8 cellular contexts compared by ENCODE assay signal in genomic region chr18:22930089-22930713, GRCh38. TPM values are rescaled to one million over a fixed set of nuclear protein-coding genes. Genes with fewer than 3 reads are reported as not detected.
DNase-seq lines count a peak whose midpoint lies in the region; FAIRE-seq and TF ChIP-seq lines count a peak whose summit lies in the region.

No MANE protein-coding gene starts in this region.

- peaks cover 20% of the 10 kb centered on the region for H3K4me1 Mint-ChIP-seq in activated T-helper 1 cell treated with anti-CD3 and anti-CD28 coated beads, Interleukin-12 subunit alpha, Interleukin-12 subunit beta, Interleukin-2, Interleukin-4 antibody, amounts not matched to agents 30 ng/mL and 10 ng/mL and 1 ng/mL, durations not matched to agents 14 hours and 24 hours and 36 hours (ENCODE audit: low read depth)
- peaks cover 12% of the 10 kb centered on the region for H3K4me1 Mint-ChIP-seq in osteocyte (ENCODE audit: unreplicated experiment)

- H3K9me3 Mint-ChIP-seq in activated T-helper 1 cell treated with anti-CD3 and anti-CD28 coated beads, Interleukin-12 subunit alpha, Interleukin-12 subunit beta, Interleukin-2, Interleukin-4 antibody, amounts not matched to agents 30 ng/mL and 10 ng/mL and 1 ng/mL, durations not matched to agents 14 hours and 24 hours and 36 hours = no peaks in the 10 kb centered on the region
- no peaks in the 10 kb centered on the region for H3K9me3 Mint-ChIP-seq in osteocyte (ENCODE audit: unreplicated experiment)

- peaks cover 2% of the 10 kb centered on the region for H3K36me3 Mint-ChIP-seq in activated T-helper 1 cell treated with anti-CD3 and anti-CD28 coated beads, Interleukin-12 subunit alpha, Interleukin-12 subunit beta, Interleukin-2, Interleukin-4 antibody, amounts not matched to agents 30 ng/mL and 10 ng/mL and 1 ng/mL, durations not matched to agents 14 hours and 24 hours and 36 hours (ENCODE audit: low read depth)
- no peaks in the 10 kb centered on the region for H3K36me3 Mint-ChIP-seq in osteocyte (ENCODE audit: unreplicated experiment)

- H3K27me3 Mint-ChIP-seq in activated T-helper 1 cell treated with anti-CD3 and anti-CD28 coated beads, Interleukin-12 subunit alpha, Interleukin-12 subunit beta, Interleukin-2, Interleukin-4 antibody, amounts not matched to agents 30 ng/mL and 10 ng/mL and 1 ng/mL, durations not matched to agents 14 hours and 24 hours and 36 hours (ENCODE audit: insufficient read depth) = peaks cover 3% of the 10 kb centered on the region
- H3K27me3 Mint-ChIP-seq in osteocyte (ENCODE audit: unreplicated experiment) = no peaks in the 10 kb centered on the region

- no peak overlapping the region for H3K4me3 Mint-ChIP-seq in activated T-helper 1 cell treated with anti-CD3 and anti-CD28 coated beads, Interleukin-12 subunit alpha, Interleukin-12 subunit beta, Interleukin-2, Interleukin-4 antibody, amounts not matched to agents 30 ng/mL and 10 ng/mL and 1 ng/mL, durations not matched to agents 14 hours and 24 hours and 36 hours
- no peak overlapping the region for H3K4me3 Mint-ChIP-seq in osteocyte (ENCODE audit: unreplicated experiment)

- TF ChIP-seq EP300 in Ishikawa (IDR thresholded peaks at IDR 0.05; ENCODE audit: borderline replicate concordance) = no peak
- no peak for TF ChIP-seq EP300 in tibial nerve (IDR thresholded peaks at IDR 0.05)

- DNase-seq in GM19239 (ENCODE audit: insufficient read length, low spot score) = peak; percentile 24
- peak; percentile 56 for DNase-seq in RPMI7951 (ENCODE audit: low read depth)
- DNase-seq in activated T-helper 1 cell treated with anti-CD3 and anti-CD28 coated beads, Interleukin-12 subunit alpha, Interleukin-12 subunit beta, Interleukin-2, Interleukin-4 antibody, amounts not matched to agents 30 ng/mL and 10 ng/mL and 1 ng/mL, durations not matched to agents 14 hours and 24 hours and 36 hours (ENCODE audit: low spot score) = peak; percentile 67
- peak; percentile 63 for DNase-seq in fibroblast of the conjunctiva (ENCODE audit: low read depth)
- DNase-seq in osteocyte (ENCODE audit: extremely low spot score, unreplicated experiment) = no peak
- DNase-seq in tibial nerve (ENCODE audit: low spot score in 2 of 2) = peak; percentile 61 to 92

- H3K27ac Mint-ChIP-seq in activated T-helper 1 cell treated with anti-CD3 and anti-CD28 coated beads, Interleukin-12 subunit alpha, Interleukin-12 subunit beta, Interleukin-2, Interleukin-4 antibody, amounts not matched to agents 30 ng/mL and 10 ng/mL and 1 ng/mL, durations not matched to agents 14 hours and 24 hours and 36 hours = no peak overlapping the region
- no peak overlapping the region for H3K27ac Mint-ChIP-seq in osteocyte (ENCODE audit: unreplicated experiment)

- peaks cover 0 to 8% (median 0%) of the 10 kb centered on the region in 4 donors for H3K4me1 ChIP-seq in tibial nerve

- no peaks in the 10 kb centered on the region for H3K27me3 ChIP-seq in tibial nerve

- H3K4me3 ChIP-seq in tibial nerve = no peak overlapping the region

- no peaks in the 10 kb centered on the region for H3K36me3 ChIP-seq in tibial nerve

- intact Hi-C loops in activated T-helper 1 cell treated with anti-CD3 and anti-CD28 coated beads, Interleukin-12 subunit alpha, Interleukin-12 subunit beta, Interleukin-2, Interleukin-4 antibody, amounts not matched to agents 30 ng/mL and 10 ng/mL and 1 ng/mL, durations not matched to agents 14 hours and 24 hours and 36 hours (cut with micrococcal nuclease) = loop anchor here (1.0 to 5.0 kb wide), 11 partner anchors 53 to 1328 kb away; partner anchors contain the start of genes ABHD3, ESCO1, MIB1 and NPC1

- H3K27ac ChIP-seq in C4-2B = no peak overlapping the region
- H3K27ac ChIP-seq in tibial nerve = no peak overlapping the region

- TF ChIP-seq POLR2A in tibial nerve (IDR thresholded peaks at IDR 0.05) = no peak

- TF ChIP-seq CTCF in C4-2B (conservative IDR thresholded peaks at IDR 0.05) = peak; percentile 95
- peak; percentile 84 for TF ChIP-seq CTCF in osteocyte (IDR thresholded peaks at IDR 0.05)
- peak; percentile 47 to 67 (median 58) for TF ChIP-seq CTCF in tibial nerve (IDR thresholded peaks at IDR 0.05)

- WGBS in tibial nerve, 2 donors = 79 to 83% methylated on average over 2 of the region's 2 CpGs

- peak; percentile 84 for FAIRE-seq in GM19239 (lab: Jason Lieb, UNC)

- no peaks in the 10 kb centered on the region for H3K9me3 ChIP-seq in tibial nerve

- peak; percentile 67 for TF ChIP-seq RAD21 in Ishikawa (IDR thresholded peaks at IDR 0.05; ENCODE audit: low read depth)

TF ChIP-seq in Ishikawa, 13 proteins besides CTCF, POLR2A, EP300 and RAD21:
- TF ChIP-seq ZBTB7A (IDR thresholded peaks at IDR 0.05; ENCODE audit: low read depth) (no peak), TAF1 (IDR thresholded peaks at IDR 0.05; ENCODE audit: low read depth) (no peak), REST (IDR thresholded peaks at IDR 0.05; ENCODE audit: low read depth) (no peak), TEAD4 (IDR thresholded peaks at IDR 0.05) (no peak), NFIC (IDR thresholded peaks at IDR 0.05) (no peak), CEBPB (IDR thresholded peaks at IDR 0.05) (no peak), CREB1 (IDR thresholded peaks at IDR 0.05; ENCODE audit: low read depth) (no peak), YY1 (IDR thresholded peaks at IDR 0.05; ENCODE audit: low read depth) (no peak), TCF12 (IDR thresholded peaks at IDR 0.05; ENCODE audit: low read depth) (no peak), EGR1 (IDR thresholded peaks at IDR 0.05) (no peak)

RNA-seq across cellular contexts. Expression of gene RBBP8, which starts 2.9 kb away (rescaled TPM):
- total RNA-seq in RPMI7951 (2014; rRNA removed; shearing (Covaris generic)) = 39.5 and 66.0 TPM in 2 replicates
- total RNA-seq in activated T-helper 1 cell treated with anti-CD3 and anti-CD28 coated beads, Interleukin-12 subunit alpha, Interleukin-12 subunit beta, Interleukin-2, Interleukin-4 antibody, amounts not matched to agents 30 ng/mL and 10 ng/mL and 1 ng/mL, durations not matched to agents 14 hours and 24 hours and 36 hours = 93.4 and 95.1 TPM in 2 replicates
- total RNA-seq in osteocyte = 19.3 and 21.9 TPM in 2 replicates
- 10 to 100 TPM in 3 of 4 donors, 1 to 10 TPM in 1; 8.3 to 43.8 (median 13.5) TPM for total RNA-seq in tibial nerve
